ENCODE assay signal across 15 cellular contexts in genomic region chr14:73833024-73833423, GRCh38. TPM values are rescaled to one million over a fixed set of nuclear protein-coding genes. Genes with fewer than 3 reads are reported as not detected.
DNase-seq lines count a peak whose midpoint lies in the region; ATAC-seq, FAIRE-seq and TF ChIP-seq lines count a peak whose summit lies in the region.
"Had no signal": no experiment of that assay in that cellular context is flagged by ENCODE, and none has a peak within 500 bp of the region (broad histone marks: within the 10 kb centered on the region; RNA-seq: fewer than 3 reads in every experiment).

No MANE protein-coding gene starts in this region.

- H3K36me3 ChIP-seq in fibroblast of lung (ENCODE audit: control insufficient read depth, insufficient read depth, low read length): no peaks in the 10 kb centered on the region
- no peaks in the 10 kb centered on the region for H3K36me3 ChIP-seq in parathyroid adenoma (ENCODE audit: control insufficient read depth, insufficient read depth, low read length)
- no peaks in the 10 kb centered on the region for H3K36me3 ChIP-seq in tibial artery
- H3K36me3 ChIP-seq: BLaER1 had no signal

- TF ChIP-seq CTCF in fibroblast of lung (conservative IDR thresholded peaks at IDR 0.05 in 1 of 2, IDR thresholded peaks at IDR 0.05 in 1 of 2; ENCODE audit: low read depth in 1 of 2, low read length in 2 of 2) (no peak), parathyroid adenoma (IDR thresholded peaks at IDR 0.05) (no peak), tibial artery (IDR thresholded peaks at IDR 0.05) (no peak)

- no peaks in the 10 kb centered on the region for H4K20me1 ChIP-seq in fibroblast of lung (ENCODE audit: control insufficient read depth, extremely low read depth, insufficient read depth, low read length)
- H4K20me1 ChIP-seq: BLaER1 had no signal

- H3K79me2 ChIP-seq in fibroblast of lung (ENCODE audit: control insufficient read depth, insufficient read depth, low read length): no peaks in the 10 kb centered on the region
- H3K79me2 ChIP-seq in parathyroid adenoma: no peaks in the 10 kb centered on the region

- FAIRE-seq in RCC 7860 (lab: Jason Lieb, UNC): peak; percentile 96
- FAIRE-seq: small intestine had no signal

- H3K4me3 ChIP-seq in fibroblast of lung (replicated peaks in 1 of 4; ENCODE audit: control extremely low read depth in 1 of 4, insufficient read depth in 1 of 4, low read depth in 3 of 4, low read length in 4 of 4) (no peak overlapping the region), parathyroid adenoma (ENCODE audit: low read depth, low read length) (no peak overlapping the region), tibial artery (no peak overlapping the region)
- H3K4me3 ChIP-seq: BLaER1 had no signal

- H3K9ac ChIP-seq in fibroblast of lung (ENCODE audit: insufficient read depth, low read length): no peak overlapping the region
- no peak overlapping the region for H3K9ac ChIP-seq in parathyroid adenoma
- H3K9ac ChIP-seq: BLaER1 had no signal

- H3K27ac ChIP-seq in fibroblast of lung (ENCODE audit: insufficient read depth, low read length): no peak overlapping the region
- no peak overlapping the region for H3K27ac ChIP-seq in parathyroid adenoma
- no peak overlapping the region for H3K27ac ChIP-seq in tibial artery
- H3K27ac ChIP-seq: BLaER1, foreskin keratinocyte had no signal

- intact Hi-C loops in tibial artery (cut with DNase I; ENCODE audit: low total_unique reads): no loop called here

- no peak overlapping the region for H3K4me2 ChIP-seq in fibroblast of lung (ENCODE audit: extremely low read depth, insufficient read depth, low read length)
- no peak overlapping the region for H3K4me2 ChIP-seq in parathyroid adenoma (ENCODE audit: low read length)
- H3K4me2 ChIP-seq: BLaER1 had no signal

- no peaks in the 10 kb centered on the region for H3K9me3 ChIP-seq in fibroblast of lung (ENCODE audit: control insufficient read depth, insufficient read depth, low read depth, low read length)
- H3K9me3 ChIP-seq in parathyroid adenoma (ENCODE audit: control insufficient read depth, low read length): no peaks in the 10 kb centered on the region
- H3K9me3 ChIP-seq in tibial artery: no peaks in the 10 kb centered on the region
- H3K9me3 ChIP-seq: BLaER1 had no signal

- H3K4me1 ChIP-seq in fibroblast of lung (ENCODE audit: control insufficient read depth, extremely low read depth, insufficient read depth, low read length) (no peaks in the 10 kb centered on the region), parathyroid adenoma (peaks cover 18% of the 10 kb centered on the region), tibial artery (peaks cover 0 to 11% (median 4%) of the 10 kb centered on the region in 4 donors)
- H3K4me1 ChIP-seq: BLaER1, foreskin keratinocyte had no signal

- ATAC-seq in HG03354 (IDR thresholded peaks at IDR 0.05; ENCODE audit: poor library complexity, severe bottlenecking, unreplicated experiment): no peak
- ATAC-seq: foreskin keratinocyte had no signal

- H2AFZ ChIP-seq in fibroblast of lung (ENCODE audit: low read length) (no peak overlapping the region), parathyroid adenoma (peak overlapping the region; percentile 78)

- DNase-seq in EL: peak; percentile 23
- DNase-seq in RCC 7860 (ENCODE audit: low spot score): peak; percentile 90
- DNase-seq in fibroblast of lung (ENCODE audit: low read depth in 2 of 2): peak; percentile 56 to 94
- DNase-seq in tibial artery: no peak
- DNase-seq in NCI-H2029 (lab: John Stamatoyannopoulos, UW): no peak
- DNase-seq in NCI-H748 (lab: John Stamatoyannopoulos, UW; ENCODE audit: unreplicated experiment): no peak
- DNase-seq: DMS53; foreskin keratinocyte; HFFc6; NCI-H1436 treated with DMSO at 0.1 percent for 48 hours; small intestine; stimulated activated naive CD4-positive, alpha-beta T cell treated with Interleukin-2 at 50 U/mL for 16 hours had no signal

- H3K27me3 ChIP-seq in fibroblast of lung (ENCODE audit: control insufficient read depth, insufficient read depth, low read length) (no peaks in the 10 kb centered on the region), parathyroid adenoma (ENCODE audit: control insufficient read depth, insufficient read depth, low read length) (no peaks in the 10 kb centered on the region), tibial artery (no peaks in the 10 kb centered on the region)
- H3K27me3 ChIP-seq: BLaER1, foreskin keratinocyte had no signal

RNA-seq across cellular contexts. Expression of gene PTGR2, which starts 18.6 kb away (rescaled TPM):
- total RNA-seq in fibroblast of lung: 7.2 and 7.9 TPM in 2 replicates
- polyA plus RNA-seq in fibroblast of lung: 5.6 and 5.7 TPM in 2 replicates
- 3.3 and 5.2 TPM in 2 replicates for polyA plus RNA-seq in fibroblast of lung (2012)
- polyA minus RNA-seq in fibroblast of lung (ENCODE audit: low replicate concordance): 0.07 and 0.27 TPM in 2 replicates

RNA-seq across cellular contexts. Expression of gene ZNF410, which starts 53.6 kb away (rescaled TPM):
- 71.4 and 80.4 TPM in 2 replicates for total RNA-seq in fibroblast of lung
- 45.7 and 46.5 TPM in 2 replicates for polyA plus RNA-seq in fibroblast of lung
- 28.2 and 30.2 TPM in 2 replicates for polyA plus RNA-seq in fibroblast of lung (2012)
- 36.3 and 53.6 TPM in 2 replicates for polyA minus RNA-seq in fibroblast of lung (ENCODE audit: low replicate concordance)

Comparison
In these comparisons a context has a peak if more than half of its experiments do, and no peak if none do; other contexts are left out.
1. DNase-seq: peak in EL (single experiment), RCC 7860 (single experiment) and fibroblast of lung (2 of 2); none in tibial artery (0 of 2), NCI-H2029 (single experiment) and NCI-H748 (single experiment).